8 cellular contexts compared by ENCODE assay signal in the genomic region with DNA sequence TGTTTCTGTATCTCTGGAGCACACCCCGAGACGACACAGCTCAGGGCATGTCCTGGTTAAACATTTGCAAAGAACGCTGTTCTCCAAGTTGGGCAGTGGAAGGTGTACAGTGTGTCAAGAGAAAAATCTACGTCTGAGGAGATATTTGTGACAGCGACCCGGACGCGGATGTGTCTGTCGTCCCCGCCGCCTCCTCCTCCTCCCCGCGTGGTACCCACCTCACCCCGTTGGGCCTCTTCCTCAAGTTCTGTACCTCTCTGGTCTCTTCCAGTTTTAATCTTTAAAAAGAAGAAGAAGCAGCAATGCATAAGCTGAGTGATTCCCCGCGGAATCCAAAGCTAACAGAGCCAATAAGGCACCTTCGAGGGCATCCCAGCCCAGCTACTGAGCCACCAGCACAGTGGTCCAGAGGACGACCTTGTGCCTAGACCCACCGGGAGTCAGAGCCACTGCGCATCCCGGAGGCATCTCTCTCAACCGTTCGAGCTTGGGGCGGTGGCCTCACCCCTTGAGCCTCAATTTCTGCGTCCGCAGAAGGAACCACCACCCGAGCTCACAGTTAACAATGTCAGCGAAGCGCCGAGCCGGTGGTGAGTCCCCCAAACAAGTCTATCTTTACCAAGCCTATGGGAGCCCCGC. TPM values are rescaled to one million over a fixed set of nuclear protein-coding genes. Genes with fewer than 3 reads are reported as not detected.
A peak's percentile ranks its signal among the peaks of the same experiment; 100 is the strongest.
DNase-seq lines count a peak whose midpoint lies in the region; ATAC-seq and FAIRE-seq lines count a peak whose summit lies in the region.

No MANE protein-coding gene starts in this region.

- WGBS in right cardiac atrium: 3% methylated on average over 32 of the region's 32 CpGs
- 1 to 2% (median 1%) methylated on average over 32 of the region's 32 CpGs for WGBS in small intestine, 3 donors

- peaks cover 12% of the 10 kb centered on the region for H3K36me3 ChIP-seq in H7 (replicated peaks; ENCODE audit: control insufficient read depth, insufficient read depth, low read length)
- H3K36me3 ChIP-seq in small intestine (ENCODE audit: control insufficient read depth in 2 of 2, insufficient read depth in 2 of 2, low read length in 2 of 2): peaks cover 2 to 8% of the 10 kb centered on the region in 2 donors

- peaks cover 37 to 43% of the 10 kb centered on the region in 2 donors for H3K36me3 Mint-ChIP-seq in activated naive CD4-positive, alpha-beta T cell treated with anti-CD3 and anti-CD28 coated beads, Interleukin-2, amount 50 U/mL, for 72 hours

- intact Hi-C loops in right cardiac atrium (cut with DNase I): no loop called here

- H3K27me3 ChIP-seq in H7 (ENCODE audit: control insufficient read depth, insufficient read depth, low read length) (no peaks in the 10 kb centered on the region), right cardiac atrium (ENCODE audit: control insufficient read depth, insufficient read depth) (no peaks in the 10 kb centered on the region), small intestine (ENCODE audit: control insufficient read depth in 2 of 2, insufficient read depth in 2 of 2, low read length in 2 of 2) (no peaks in the 10 kb centered on the region)

- no peak for FAIRE-seq in small intestine (lab: Jason Lieb, UNC)

- H3K9me3 Mint-ChIP-seq in activated naive CD4-positive, alpha-beta T cell treated with anti-CD3 and anti-CD28 coated beads, Interleukin-2, amount 50 U/mL, for 72 hours: no peaks in the 10 kb centered on the region

- ATAC-seq in activated naive CD4-positive, alpha-beta T cell treated with anti-CD3 and anti-CD28 coated beads, Interleukin-2, amount 50 U/mL, for 72 hours: peak in 1 of 2 donors; percentile 4
- peak; percentile 13 to 38 for ATAC-seq in right cardiac atrium

- peak overlapping the region; percentile 84 for H3K4me3 ChIP-seq in H7 (ENCODE audit: insufficient read depth, low read depth, low read length)
- peak overlapping the region; percentile 74 for H3K4me3 ChIP-seq in right cardiac atrium (ENCODE audit: low read length)
- peak overlapping the region; percentile 73 to 93 for H3K4me3 ChIP-seq in small intestine (ENCODE audit: low read depth in 1 of 2, low read length in 2 of 2)

- in situ Hi-C loops in G401 (cut with HindIII; ENCODE audit: low sequenced_read_pairs): no loop called here

- H3K4me1 ChIP-seq in right cardiac atrium (ENCODE audit: control insufficient read depth, insufficient read depth, low read length) (peaks cover 3% of the 10 kb centered on the region), small intestine (ENCODE audit: control insufficient read depth in 2 of 2, insufficient read depth in 1 of 2, low read depth in 1 of 2, low read length in 1 of 2) (peaks cover 0 to 4% of the 10 kb centered on the region in 2 donors)

- H3K9me3 ChIP-seq in right cardiac atrium (ENCODE audit: control insufficient read depth, low read length): no peaks in the 10 kb centered on the region
- H3K9me3 ChIP-seq in small intestine (ENCODE audit: control insufficient read depth, low read depth): no peaks in the 10 kb centered on the region

- peak overlapping the region; percentile 45 for H3K27ac ChIP-seq in right cardiac atrium (ENCODE audit: low read length)
- peak overlapping the region; percentile 65 to 84 for H3K27ac ChIP-seq in small intestine (ENCODE audit: low read depth in 1 of 2, low read length in 1 of 2)

- DNase-seq in Daoy (ENCODE audit: low read depth) (peak; percentile 14), H7 (no peak), NCI-H69 (lab: John Stamatoyannopoulos, UW) (peak; percentile 53), right cardiac atrium (peak in 1 of 3 donors; percentile 63), small intestine (peak; percentile 37), SHP77 treated with DMSO at 0.1 percent for 48 hours (lab: John Stamatoyannopoulos, UW) (no peak), G401 (ENCODE audit: low spot score) (no peak)
- DNase-seq in activated naive CD4-positive, alpha-beta T cell treated with anti-CD3 and anti-CD28 coated beads, Interleukin-2, amount 50 U/mL, for 72 hours (ENCODE audit: low spot score in 2 of 2): peak in 1 of 2 donors; percentile 49

- peak overlapping the region; percentile 89 to 99 for H3K27ac Mint-ChIP-seq in activated naive CD4-positive, alpha-beta T cell treated with anti-CD3 and anti-CD28 coated beads, Interleukin-2, amount 50 U/mL, for 72 hours

RNA-seq across cellular contexts. Expression of gene C9orf78, which starts 0.5 kb away (rescaled TPM):
- total RNA-seq in Daoy (2014; rRNA removed; shearing (Covaris generic)): 127 and 128 TPM in 2 replicates
- total RNA-seq in H7 (2014; rRNA removed; shearing (Covaris generic)): 39.7 and 47.0 TPM in 2 replicates
- 10 to 100 TPM; 43.9 to 58.4 TPM for total RNA-seq in activated naive CD4-positive, alpha-beta T cell treated with anti-CD3 and anti-CD28 coated beads, Interleukin-2, amount 50 U/mL, for 72 hours
- total RNA-seq in right cardiac atrium: 10 to 100 TPM; 31.9 to 40.9 (median 33.9) TPM
- 55.9 TPM for polyA plus RNA-seq in right cardiac atrium
- 10 to 100 TPM; 58.3 to 62.6 (median 60.5) TPM for polyA plus RNA-seq in small intestine
- 23.4 and 49.4 TPM in 2 replicates for total RNA-seq in G401 (2014; rRNA removed; shearing (Covaris generic))

RNA-seq across cellular contexts. Expression of gene USP20, which starts 0.7 kb away (rescaled TPM):
- total RNA-seq in Daoy (2014; rRNA removed; shearing (Covaris generic)): 5.5 and 9.1 TPM in 2 replicates
- 15.8 and 16.3 TPM in 2 replicates for total RNA-seq in H7 (2014; rRNA removed; shearing (Covaris generic))
- 10 to 100 TPM; 50.7 to 58.5 TPM for total RNA-seq in activated naive CD4-positive, alpha-beta T cell treated with anti-CD3 and anti-CD28 coated beads, Interleukin-2, amount 50 U/mL, for 72 hours
- 10 to 100 TPM; 15.3 to 18.4 (median 16.7) TPM for total RNA-seq in right cardiac atrium
- polyA plus RNA-seq in right cardiac atrium (12.9 TPM), small intestine (10 to 100 TPM; 16.9 to 47.0 (median 23.9) TPM)
- 27.7 and 34.3 TPM in 2 replicates for total RNA-seq in G401 (2014; rRNA removed; shearing (Covaris generic))

RNA-seq across cellular contexts. Expression of gene TOR1A, which starts 10.7 kb away (rescaled TPM):
- total RNA-seq in Daoy (2014; rRNA removed; shearing (Covaris generic)): 30.9 and 31.8 TPM in 2 replicates
- 22.9 and 27.1 TPM in 2 replicates for total RNA-seq in H7 (2014; rRNA removed; shearing (Covaris generic))
- 10 to 100 TPM; 33.4 to 48.6 TPM for total RNA-seq in activated naive CD4-positive, alpha-beta T cell treated with anti-CD3 and anti-CD28 coated beads, Interleukin-2, amount 50 U/mL, for 72 hours
- total RNA-seq in right cardiac atrium: 10 to 100 TPM; 18.0 to 22.4 (median 19.6) TPM
- polyA plus RNA-seq in right cardiac atrium (16.1 TPM), small intestine (10 to 100 TPM; 16.3 to 29.4 (median 16.8) TPM)
- total RNA-seq in G401 (2014; rRNA removed; shearing (Covaris generic)): 30.8 and 43.1 TPM in 2 replicates

RNA-seq across cellular contexts. Expression of gene TOR1B, which starts 31.6 kb away (rescaled TPM):
- total RNA-seq in Daoy (2014; rRNA removed; shearing (Covaris generic)): 12.7 and 16.2 TPM in 2 replicates
- total RNA-seq in H7 (2014; rRNA removed; shearing (Covaris generic)): 17.9 and 18.2 TPM in 2 replicates
- 10 to 100 TPM; 17.2 to 29.7 TPM for total RNA-seq in activated naive CD4-positive, alpha-beta T cell treated with anti-CD3 and anti-CD28 coated beads, Interleukin-2, amount 50 U/mL, for 72 hours
- 10 to 100 TPM in 2 of 4 donors, 1 to 10 TPM in 2; 8.8 to 12.2 (median 10.6) TPM for total RNA-seq in right cardiac atrium
- polyA plus RNA-seq in right cardiac atrium (10.0 TPM), small intestine (10 to 100 TPM in 2 of 3 donors, 1 to 10 TPM in 1; 7.0 to 22.9 (median 12.1) TPM)
- 16.5 and 16.7 TPM in 2 replicates for total RNA-seq in G401 (2014; rRNA removed; shearing (Covaris generic))

Comparison
In these comparisons a context has a peak if more than half of its experiments do, and no peak if none do; other contexts are left out.
1. DNase-seq: peak in Daoy (single experiment), NCI-H69 (single experiment) and small intestine (single experiment); none in H7 (single experiment), SHP77 treated with DMSO at 0.1 percent for 48 hours (single experiment) and G401 (single experiment).
2. Peak in every context shown above with its lines, with median percentiles within 50 percentile points of each other: H3K4me3 ChIP-seq.